8 cellular contexts compared by ENCODE assay signal in genomic region chr2:206766057-206766930, GRCh38.
DNase-seq lines count a peak whose midpoint lies in the region; ATAC-seq and TF ChIP-seq lines count a peak whose summit lies in the region.

No MANE protein-coding gene starts in this region.

- H3K4me2 ChIP-seq in BLaER1 (peak overlapping the region; percentile 84), MM.1S (ENCODE audit: low read depth, low read length) (peak overlapping the region; percentile 55)

- H4K20me1 ChIP-seq in BLaER1 (no peaks in the 10 kb centered on the region; the same call in 1 of the 2 replicates), MM.1S (ENCODE audit: insufficient read depth, low read length) (no peaks in the 10 kb centered on the region)

- DNase-seq in MM.1S (no peak), nephron progenitor cell (no peak), erythroblast (lab: John Stamatoyannopoulos, UW) (no peak)
- no peak for DNase-seq in effector memory CD4-positive, alpha-beta T cell

- H3K27me3 ChIP-seq in BLaER1 (no peaks in the 10 kb centered on the region), MM.1S (replicated peaks; ENCODE audit: insufficient read depth, low read length) (peaks cover 19% of the 10 kb centered on the region)
- H3K27me3 ChIP-seq in effector memory CD4-positive, alpha-beta T cell (replicated peaks; ENCODE audit: control insufficient read depth, insufficient read depth, low read length, poor library complexity, severe bottlenecking), result no peaks in the 10 kb centered on the region

- no peak for ATAC-seq in GM21619 (IDR thresholded peaks at IDR 0.05; ENCODE audit: unreplicated experiment)
- no peak for ATAC-seq in GM18907 (IDR thresholded peaks at IDR 0.05; ENCODE audit: unreplicated experiment)
- ATAC-seq in HG02588 (IDR thresholded peaks at IDR 0.05; ENCODE audit: unreplicated experiment), result no peak

- H3K27ac Mint-ChIP-seq in nephron progenitor cell, result peak overlapping the region; percentile 98

- H3K27me3 Mint-ChIP-seq in nephron progenitor cell (ENCODE audit: low read depth, poor library complexity), result peaks cover 4% of the 10 kb centered on the region

- H3K9me2 ChIP-seq in MM.1S (replicated peaks; ENCODE audit: insufficient read depth, low read length), result no peaks in the 10 kb centered on the region

- peak overlapping the region; percentile 83 for H3K27ac ChIP-seq in BLaER1
- H3K27ac ChIP-seq in MM.1S (ENCODE audit: low read length), result peak overlapping the region; percentile 81; the same call in 1 of the 2 replicates
- H3K27ac ChIP-seq in effector memory CD4-positive, alpha-beta T cell (ENCODE audit: insufficient read depth, low read length, poor library complexity, severe bottlenecking), result peak overlapping the region; percentile 91

- H3K4me1 Mint-ChIP-seq in nephron progenitor cell, result peaks cover 20% of the 10 kb centered on the region

- peaks cover 36% of the 10 kb centered on the region for H3K36me3 ChIP-seq in BLaER1
- no peaks in the 10 kb centered on the region for H3K36me3 ChIP-seq in MM.1S (replicated peaks; ENCODE audit: insufficient read depth, low read length)
- peaks cover 6% of the 10 kb centered on the region for H3K36me3 ChIP-seq in effector memory CD4-positive, alpha-beta T cell (ENCODE audit: control insufficient read depth, insufficient read depth, low read length)

- TF ChIP-seq CTCF in MM.1S (IDR thresholded peaks at IDR 0.05; ENCODE audit: low read length), result no peak
- no peak for TF ChIP-seq CTCF in nephron progenitor cell (IDR thresholded peaks at IDR 0.05)

- H3K9me3 ChIP-seq in BLaER1, result no peaks in the 10 kb centered on the region
- H3K9me3 ChIP-seq in MM.1S (replicated peaks; ENCODE audit: insufficient read depth, low read length), result no peaks in the 10 kb centered on the region
- H3K9me3 ChIP-seq in effector memory CD4-positive, alpha-beta T cell (ENCODE audit: control insufficient read depth, low read length), result no peaks in the 10 kb centered on the region

- H3K9ac ChIP-seq in BLaER1 (peak overlapping the region; percentile 91), MM.1S (ENCODE audit: low read length) (peak overlapping the region; percentile 96)

- H3K9me3 Mint-ChIP-seq in nephron progenitor cell, result no peaks in the 10 kb centered on the region

- peaks cover 34% of the 10 kb centered on the region for H3K79me2 ChIP-seq in MM.1S (ENCODE audit: low read length)

- H3K4me3 Mint-ChIP-seq in nephron progenitor cell, result peak overlapping the region; percentile 97

- peak overlapping the region; percentile 78 for H3K4me3 ChIP-seq in BLaER1
- peak overlapping the region; percentile 92 for H3K4me3 ChIP-seq in MM.1S (ENCODE audit: low read length)
- peak overlapping the region; percentile 84 for H3K4me3 ChIP-seq in effector memory CD4-positive, alpha-beta T cell (ENCODE audit: insufficient read depth, low read depth, low read length, poor library complexity, severe bottlenecking)

- H3K4me1 ChIP-seq in BLaER1 (peaks cover 38% of the 10 kb centered on the region), MM.1S (ENCODE audit: low read length) (0 out of 2 replicates have a peak, but pooled peaks cover 11% of the 10 kb centered on the region)
- H3K4me1 ChIP-seq in effector memory CD4-positive, alpha-beta T cell (ENCODE audit: control insufficient read depth, insufficient read depth, low read length, poor library complexity, severe bottlenecking), result peaks cover 5% of the 10 kb centered on the region

- no peak overlapping the region for H2AFZ ChIP-seq in MM.1S (ENCODE audit: low read length)

- H3K36me3 Mint-ChIP-seq in nephron progenitor cell (ENCODE audit: low read depth), result peaks cover 40% of the 10 kb centered on the region

- H3F3A ChIP-seq in MM.1S (ENCODE audit: insufficient read depth, low read length), result no peaks in the 10 kb centered on the region

- no peak for TF ChIP-seq POLR2A in erythroblast (IDR thresholded peaks at IDR 0.05; ENCODE audit: low read length)
